11 cellular contexts compared by ENCODE assay signal in the genomic region with DNA sequence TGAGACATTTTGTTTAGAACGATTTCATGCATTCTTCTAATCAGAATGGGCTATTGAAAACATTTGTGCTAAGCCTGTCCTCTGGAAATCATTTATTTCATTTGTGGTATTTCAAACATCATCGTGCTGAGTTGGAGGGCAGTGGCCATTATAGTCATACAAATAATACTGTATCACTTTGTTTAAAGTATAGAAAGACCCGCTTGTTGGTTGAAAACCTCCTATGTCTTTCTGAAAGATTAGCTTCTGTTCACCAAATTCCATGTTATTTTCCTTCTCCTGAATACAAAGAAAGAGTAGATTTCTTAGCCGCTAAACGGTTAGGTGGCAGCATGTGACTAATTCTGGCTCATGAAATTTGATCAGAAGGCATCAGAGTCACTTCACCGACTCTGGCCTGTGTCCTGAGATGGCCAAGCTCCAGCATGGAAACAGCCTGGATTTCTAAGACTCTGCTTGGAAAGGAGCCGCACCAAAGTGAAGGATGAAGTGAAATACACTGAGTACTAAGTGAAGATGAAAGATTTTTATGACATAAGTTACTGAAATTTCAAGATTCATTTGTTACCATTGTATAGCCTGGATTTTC.
DNase-seq lines count a peak whose midpoint lies in the region; ATAC-seq and FAIRE-seq lines count a peak whose summit lies in the region.
"Had no signal": no experiment of that assay in that cellular context is flagged by ENCODE, and none has a peak within 500 bp of the region (broad histone marks: within the 10 kb centered on the region; RNA-seq: fewer than 3 reads in every experiment).

No MANE protein-coding gene starts in this region.

- FAIRE-seq in frontal cortex (lab: Jason Lieb, UNC) = no peak

- ATAC-seq in GM21526 (IDR thresholded peaks at IDR 0.05; ENCODE audit: low FRiP score, unreplicated experiment) = no peak
- no peak for ATAC-seq in GM21515 (IDR thresholded peaks at IDR 0.05; ENCODE audit: unreplicated experiment)
- ATAC-seq: activated CD4-positive, CD25-positive, alpha-beta regulatory T cell treated with anti-CD3 and anti-CD28 coated beads, Interleukin-2, amount 50 U/mL, for 24 hours had no signal

- DNase-seq in AG08396 (ENCODE audit: low spot score) (peak; percentile 24), NCI-H460 (ENCODE audit: extremely low read depth, low read depth) (peak; percentile 9), fibroblast of peridontal ligament (ENCODE audit: extremely low read depth) (peak; percentile 57), occipital lobe (lab: John Stamatoyannopoulos, UW) (peak; percentile 33), frontal cortex (ENCODE audit: low spot score in 2 of 2) (no peak), NCI-H2171 (lab: John Stamatoyannopoulos, UW) (no peak)
- DNase-seq: immature natural killer cell; stimulated activated CD4-positive, alpha-beta T cell treated with anti-CD3 and anti-CD28 coated beads, Interleukin-12 subunit alpha, Interleukin-12 subunit beta, amount 100 ng/mL, for 4 hours had no signal

Comparison
In these comparisons a context has a peak if more than half of its experiments do, and no peak if none do; other contexts are left out.
1. DNase-seq: peak in AG08396 (single experiment), NCI-H460 (single experiment), fibroblast of peridontal ligament (single experiment) and occipital lobe (single experiment); none in frontal cortex (0 of 2) and NCI-H2171 (single experiment).